ENCODE assay signal across 19 cellular contexts in genomic region chr2:53268086-53268485, GRCh38.
A peak's percentile ranks its signal among the peaks of the same experiment; 100 is the strongest.
DNase-seq lines count a peak whose midpoint lies in the region; ATAC-seq and TF ChIP-seq lines count a peak whose summit lies in the region.
"Had no signal": no experiment of that assay in that cellular context is flagged by ENCODE, and none has a peak within 500 bp of the region (broad histone marks: within the 10 kb centered on the region; RNA-seq: fewer than 3 reads in every experiment).

No MANE protein-coding gene starts in this region.

- H3K4me1 ChIP-seq in A673 (ENCODE audit: insufficient read depth, low read length, poor library complexity, severe bottlenecking) (no peaks in the 10 kb centered on the region), RWPE2 (ENCODE audit: insufficient read depth, poor library complexity, severe bottlenecking) (no peaks in the 10 kb centered on the region), foreskin keratinocyte (peaks cover 4% of the 10 kb centered on the region)
- H3K4me1 ChIP-seq: A549; BLaER1 treated with 17β-estradiol and CSF1 and Interleukin-3, amounts not matched to agents 10 nM and 100 nM; right atrium auricular region; uterus had no signal

- no peak for DNase-seq in A673 (ENCODE audit: low spot score)
- peak; percentile 6 for DNase-seq in HT-29 (ENCODE audit: low spot score)
- no peak for DNase-seq in RWPE2 (ENCODE audit: low spot score)
- DNase-seq in foreskin keratinocyte, result peak in 1 of 2 donors; percentile 25
- DNase-seq in sciatic nerve (ENCODE audit: low spot score), result no peak
- DNase-seq in CD4-positive, alpha-beta T cell, result no peak
- no peak for DNase-seq in NCI-H774 (lab: John Stamatoyannopoulos, UW)
- DNase-seq: activated CD8-positive, alpha-beta memory T cell treated with anti-CD3 and anti-CD28 coated beads, Interleukin-2, amount 50 U/mL, for 4 hours; hippocampal formation; NCI-H1436 treated with DMSO at 0.1 percent for 48 hours; NCI-H526; SHP77; stimulated activated CD8-positive, alpha-beta memory T cell treated with anti-CD3 and anti-CD28 coated beads, Interleukin-4, amount 100 ng/mL, for 48 hours; uterus had no signal

- POLR2A ChIA-PET in A673 (lab: Charles Lee; ENCODE audit: low non-redundant PET), result no interaction called here
- POLR2A ChIA-PET in CD4-positive, alpha-beta T cell (lab: Charles Lee), result no interaction called here

- peaks cover 5% of the 10 kb centered on the region for H3K9me3 Mint-ChIP-seq in CD4-positive, alpha-beta T cell

- TF ChIP-seq CTCF in A673 (conservative IDR thresholded peaks at IDR 0.05; ENCODE audit: low read depth, low read length) (0 out of 2 replicates have a peak, but pooled peaks have one; percentile 23), RWPE2 (IDR thresholded peaks at IDR 0.05; ENCODE audit: poor library complexity, severe bottlenecking) (peak; percentile 8), foreskin keratinocyte (conservative IDR thresholded peaks at IDR 0.05) (peak; percentile 58)
- TF ChIP-seq CTCF in CD4-positive, alpha-beta T cell (IDR thresholded peaks at IDR 0.05), result no peak

- no peaks in the 10 kb centered on the region for H3K27me3 Mint-ChIP-seq in CD4-positive, alpha-beta T cell
- H3K27me3 Mint-ChIP-seq: memory B cell had no signal

- H3K27me3 ChIP-seq in A673 (replicated peaks; ENCODE audit: insufficient read depth, low read depth, low read length, poor library complexity) (no peaks in the 10 kb centered on the region), RWPE2 (ENCODE audit: insufficient read depth, poor library complexity, severe bottlenecking) (no peaks in the 10 kb centered on the region), foreskin keratinocyte (no peaks in the 10 kb centered on the region)
- H3K27me3 ChIP-seq in CD4-positive, alpha-beta T cell (ENCODE audit: control insufficient read depth, insufficient read depth, low read length), result no peaks in the 10 kb centered on the region
- H3K27me3 ChIP-seq: BLaER1 treated with 17β-estradiol and CSF1 and Interleukin-3, amounts not matched to agents 10 nM and 100 nM; right atrium auricular region; uterus had no signal

- H3K4me3 Mint-ChIP-seq in CD4-positive, alpha-beta T cell, result no peak overlapping the region
- H3K4me3 Mint-ChIP-seq: memory B cell had no signal

- H3K27ac ChIP-seq in A673 (ENCODE audit: low read depth, low read length, poor library complexity, severe bottlenecking) (no peak overlapping the region), RWPE2 (ENCODE audit: poor library complexity, severe bottlenecking) (no peak overlapping the region), foreskin keratinocyte (peak overlapping the region; percentile 72)
- H3K27ac ChIP-seq in CD4-positive, alpha-beta T cell (ENCODE audit: low read depth, low read length), result no peak overlapping the region
- H3K27ac ChIP-seq: A549; BLaER1 treated with 17β-estradiol and CSF1 and Interleukin-3, amounts not matched to agents 10 nM and 100 nM; right atrium auricular region; uterus had no signal

- BruUV-seq in A673 (replicated peaks; lab: Mats Ljungman, UMichigan), result no TSS peak

- H3K9me3 ChIP-seq in A673 (ENCODE audit: low read depth, low read length, poor library complexity, severe bottlenecking) (no peaks in the 10 kb centered on the region), RWPE2 (ENCODE audit: severe bottlenecking) (no peaks in the 10 kb centered on the region)
- no peaks in the 10 kb centered on the region for H3K9me3 ChIP-seq in CD4-positive, alpha-beta T cell (ENCODE audit: control insufficient read depth, low read length)
- H3K9me3 ChIP-seq: right atrium auricular region, uterus had no signal

- H3K36me3 ChIP-seq in A673 (ENCODE audit: insufficient read depth, low read length, poor library complexity, severe bottlenecking) (no peaks in the 10 kb centered on the region), RWPE2 (ENCODE audit: low read depth) (no peaks in the 10 kb centered on the region)
- H3K36me3 ChIP-seq: BLaER1 treated with 17β-estradiol and CSF1 and Interleukin-3, amounts not matched to agents 10 nM and 100 nM; right atrium auricular region; uterus had no signal

- H3K27ac Mint-ChIP-seq in CD4-positive, alpha-beta T cell, result no peak overlapping the region
- H3K27ac Mint-ChIP-seq: memory B cell had no signal

- CTCF ChIA-PET in A673 (lab: Charles Lee), result no interaction called here
- CTCF ChIA-PET in CD4-positive, alpha-beta T cell (lab: Charles Lee), result no interaction called here

- intact Hi-C loops in A673 (cut with micrococcal nuclease; ENCODE audit: unreplicated experiment) (no loop called here), sciatic nerve (cut with DNase I) (no loop called here)
- intact Hi-C loops in CD4-positive, alpha-beta T cell (cut with DNase I, micrococcal nuclease), result no loop called here

- no peaks in the 10 kb centered on the region for H3K4me1 Mint-ChIP-seq in CD4-positive, alpha-beta T cell (ENCODE audit: low read depth)
- H3K4me1 Mint-ChIP-seq: memory B cell had no signal

- H3K36me3 Mint-ChIP-seq in CD4-positive, alpha-beta T cell (ENCODE audit: low read depth), result no peaks in the 10 kb centered on the region
- H3K36me3 Mint-ChIP-seq: memory B cell had no signal

- ATAC-seq in RWPE2 (ENCODE audit: low read depth), result no peak
- ATAC-seq in foreskin keratinocyte, result peak; percentile 25
- ATAC-seq in sciatic nerve, result no peak
- ATAC-seq in CD4-positive, alpha-beta T cell (ENCODE audit: poor library complexity), result no peak
- no peak for ATAC-seq in HG03565 (IDR thresholded peaks at IDR 0.05; ENCODE audit: unreplicated experiment)
- ATAC-seq: A549 had no signal

- H3K4me3 ChIP-seq in A673 (ENCODE audit: low read depth, low read length, poor library complexity, severe bottlenecking), result no peak overlapping the region
- H3K4me3 ChIP-seq in RWPE2 (ENCODE audit: severe bottlenecking), result no peak overlapping the region
- H3K4me3 ChIP-seq: A549; BLaER1 treated with 17β-estradiol and CSF1 and Interleukin-3, amounts not matched to agents 10 nM and 100 nM; right atrium auricular region; uterus had no signal
